In the genomic region with DNA sequence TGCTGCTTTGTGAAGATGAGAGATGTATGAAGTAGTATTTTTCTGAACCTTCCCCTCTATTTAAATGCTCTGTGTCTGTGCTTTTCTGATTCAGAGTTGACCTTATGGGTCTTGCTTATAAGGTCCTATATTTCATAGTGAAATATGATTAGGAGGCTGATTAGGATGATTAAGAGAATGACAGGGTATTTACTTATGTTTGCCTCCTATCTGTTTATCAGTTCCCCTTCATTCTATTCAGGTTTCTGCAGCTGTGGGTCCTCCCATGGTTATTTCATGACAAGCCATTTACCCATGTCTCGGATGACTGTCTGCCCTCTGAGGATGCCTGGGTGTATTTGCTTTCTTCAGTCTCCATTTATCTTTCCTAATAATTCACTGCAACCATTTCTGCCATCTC, we compare ENCODE assay signal across 30 cellular contexts. TPM values are rescaled to one million over a fixed set of nuclear protein-coding genes. Genes with fewer than 3 reads are reported as not detected.
DNase-seq lines count a peak whose midpoint lies in the region; ATAC-seq, FAIRE-seq and TF ChIP-seq lines count a peak whose summit lies in the region.
"Had no signal": no experiment of that assay in that cellular context is flagged by ENCODE, and none has a peak within 500 bp of the region (broad histone marks: within the 10 kb centered on the region; RNA-seq: fewer than 3 reads in every experiment).

No MANE protein-coding gene starts in this region.

- H3K27ac ChIP-seq in Karpas-422 (ENCODE audit: low read length): no peak overlapping the region
- H3K27ac ChIP-seq: BLaER1, brain microvascular endothelial cell had no signal

- no peaks in the 10 kb centered on the region for H3K27me3 ChIP-seq in Karpas-422 (ENCODE audit: low read length)
- H3K27me3 ChIP-seq: BLaER1, brain microvascular endothelial cell had no signal

- DNase-seq in GM12865 (ENCODE audit: low read depth) (peak; percentile 37), GM18507 (ENCODE audit: extremely low spot score, insufficient read length, low read depth) (no peak), Karpas-422 (no peak), GM10248 (ENCODE audit: extremely low spot score) (no peak), MCF 10A (ENCODE audit: unreplicated experiment) (no peak)
- DNase-seq: activated CD4-positive, alpha-beta T cell treated with anti-CD3 and anti-CD28 coated beads for 36 hours; activated CD8-positive, alpha-beta memory T cell treated with anti-CD3 and anti-CD28 coated beads, Interleukin-2, amount 50 U/mL, for 48 hours; activated CD8-positive, alpha-beta T cell treated with anti-CD3 and anti-CD28 coated beads for 36 hours; amniotic stem cell; brain microvascular endothelial cell; foreskin melanocyte; kidney; mucosa of descending colon; NCI-H1105; NCI-H524 treated with DMSO at 0.1 percent for 48 hours; Right ventricle myocardium superior; stimulated activated CD4-positive, alpha-beta T cell treated with anti-CD3 and anti-CD28 coated beads, Interleukin-15, amount 100 ng/mL, for 24 hours; stimulated activated CD4-positive, alpha-beta T cell treated with anti-CD3 and anti-CD28 coated beads, Interleukin-4, amount 100 ng/mL, for 4 hours; substantia nigra had no signal

- H3K27me3 Mint-ChIP-seq in brain (no peaks in the 10 kb centered on the region), MCF 10A (ENCODE audit: insufficient read depth, unreplicated experiment) (no peaks in the 10 kb centered on the region)
- H3K27me3 Mint-ChIP-seq: activated CD4-positive, alpha-beta T cell treated with anti-CD3 and anti-CD28 coated beads for 36 hours; activated CD8-positive, alpha-beta T cell treated with anti-CD3 and anti-CD28 coated beads for 36 hours; activated naive CD4-positive, alpha-beta T cell treated with anti-CD3 and anti-CD28 coated beads, Interleukin-2, amount 50 U/mL, for 24 hours; IgD-negative memory B cell; natural killer cell treated with Interleukin-12 subunit alpha and Interleukin-12 subunit beta and Interleukin-15 and Interleukin-18, amount 100 ng/mL, for 72 hours; type B pancreatic cell had no signal

- H3K4me2 ChIP-seq in Karpas-422 (ENCODE audit: low read depth, low read length, poor library complexity, severe bottlenecking): no peak overlapping the region
- H3K4me2 ChIP-seq: BLaER1 had no signal

- no peak for TF ChIP-seq CTCF in GM12865 (IDR thresholded peaks at IDR 0.05; ENCODE audit: insufficient read depth, low read depth, low read length, missing control alignments)
- no peak for TF ChIP-seq CTCF in brain (conservative IDR thresholded peaks at IDR 0.05)
- TF ChIP-seq CTCF in GM10248 (IDR thresholded peaks at IDR 0.05; ENCODE audit: control extremely low read depth, extremely low read depth, low read depth, missing control alignments): no peak
- TF ChIP-seq CTCF in MCF 10A (IDR thresholded peaks at IDR 0.05; ENCODE audit: unreplicated experiment): no peak

- no TSS peak for BruUV-seq in MCF 10A (replicated peaks; lab: Mats Ljungman, UMichigan)

- H3K9ac ChIP-seq in Karpas-422 (ENCODE audit: low read length): no peak overlapping the region
- H3K9ac ChIP-seq: BLaER1 had no signal

- H3K79me2 ChIP-seq in Karpas-422 (ENCODE audit: low read length): no peaks in the 10 kb centered on the region

- peak; percentile 45 for ATAC-seq in HG03442 (IDR thresholded peaks at IDR 0.05; ENCODE audit: unreplicated experiment)
- ATAC-seq: activated CD4-positive, alpha-beta T cell treated with anti-CD3 and anti-CD28 coated beads for 36 hours; activated CD8-positive, alpha-beta T cell treated with anti-CD3 and anti-CD28 coated beads for 36 hours; mucosa of descending colon; natural killer cell treated with Interleukin-12 subunit alpha and Interleukin-12 subunit beta and Interleukin-15 and Interleukin-18, amount 100 ng/mL, for 72 hours; Panc1 had no signal

- CTCF ChIA-PET in GM10248 (lab: Yijun Ruan, JAX): interaction anchor here (2.0 to 4.8 kb wide), 2 partner anchors 13 to 16 kb away, joined by 4 to 14 read pairs; no protein-coding TSS in a partner anchor
- CTCF ChIA-PET in MCF 10A (lab: Yijun Ruan, JAX): interaction anchor here (2.4 kb wide), 1 partner anchor 20 kb away, joined by 8 read pairs; no protein-coding TSS in a partner anchor

- FAIRE-seq in GM18507 (lab: Jason Lieb, UNC): peak; percentile 5
- FAIRE-seq: kidney had no signal

- H3K4me1 ChIP-seq in Karpas-422 (ENCODE audit: low read length): no peaks in the 10 kb centered on the region

- H3K9me3 Mint-ChIP-seq in brain: peaks cover 0 to 2% (median 0%) of the 10 kb centered on the region in 5 experiments
- no peaks in the 10 kb centered on the region for H3K9me3 Mint-ChIP-seq in MCF 10A (ENCODE audit: unreplicated experiment)
- H3K9me3 Mint-ChIP-seq: activated CD8-positive, alpha-beta T cell treated with anti-CD3 and anti-CD28 coated beads for 36 hours; activated naive CD4-positive, alpha-beta T cell treated with anti-CD3 and anti-CD28 coated beads, Interleukin-2, amount 50 U/mL, for 24 hours; IgD-negative memory B cell; natural killer cell treated with Interleukin-12 subunit alpha and Interleukin-12 subunit beta and Interleukin-15 and Interleukin-18, amount 100 ng/mL, for 72 hours; T-helper 2 cell treated with Interferon-gamma antibody and Interleukin-4, amounts not matched to agents 5 μg/mL and 100 μg/mL, for 36 hours; type B pancreatic cell had no signal

- no peaks in the 10 kb centered on the region for H3K9me2 ChIP-seq in Karpas-422 (replicated peaks; ENCODE audit: insufficient read depth, low read length)

- H3K36me3 ChIP-seq in Karpas-422 (ENCODE audit: insufficient read depth, low read length): no peaks in the 10 kb centered on the region
- H3K36me3 ChIP-seq: BLaER1, brain microvascular endothelial cell, HAP-1 had no signal

- H3K4me3 Mint-ChIP-seq in brain: no peak overlapping the region
- no peak overlapping the region for H3K4me3 Mint-ChIP-seq in MCF 10A (ENCODE audit: unreplicated experiment)
- H3K4me3 Mint-ChIP-seq: activated CD4-positive, alpha-beta T cell treated with anti-CD3 and anti-CD28 coated beads for 36 hours; activated CD8-positive, alpha-beta T cell treated with anti-CD3 and anti-CD28 coated beads for 36 hours; activated naive CD4-positive, alpha-beta T cell treated with anti-CD3 and anti-CD28 coated beads, Interleukin-2, amount 50 U/mL, for 24 hours; IgD-negative memory B cell; natural killer cell treated with Interleukin-12 subunit alpha and Interleukin-12 subunit beta and Interleukin-15 and Interleukin-18, amount 100 ng/mL, for 72 hours; T-helper 2 cell treated with Interferon-gamma antibody and Interleukin-4, amounts not matched to agents 5 μg/mL and 100 μg/mL, for 36 hours; type B pancreatic cell had no signal

- no peaks in the 10 kb centered on the region for H3K9me3 ChIP-seq in Karpas-422 (ENCODE audit: low read length)
- H3K9me3 ChIP-seq: BLaER1, HAP-1, mucosa of descending colon had no signal

- H3K4me3 ChIP-seq in GM12865 (ENCODE audit: low read depth, low read length) (no peak overlapping the region), Karpas-422 (ENCODE audit: low read length) (no peak overlapping the region)
- H3K4me3 ChIP-seq: BLaER1, HAP-1, lung, mucosa of descending colon had no signal

- intact Hi-C loops in MCF 10A (cut with micrococcal nuclease): no loop called here

- H3K4me1 Mint-ChIP-seq in brain (peaks cover 43% of the 10 kb centered on the region), MCF 10A (ENCODE audit: insufficient read depth, unreplicated experiment) (peaks cover 20% of the 10 kb centered on the region)

- peaks cover 10% of the 10 kb centered on the region; the same call in 1 of the 2 replicates for H4K20me1 ChIP-seq in Karpas-422 (ENCODE audit: insufficient read depth, low read depth, low read length)
- H4K20me1 ChIP-seq: BLaER1 had no signal

- H3K27ac Mint-ChIP-seq in brain (peak overlapping the region in 3 of 5 experiments; percentile 17 to 71 (median 54)), MCF 10A (ENCODE audit: low read depth, unreplicated experiment) (no peak overlapping the region)
- H3K27ac Mint-ChIP-seq: activated CD4-positive, alpha-beta T cell treated with anti-CD3 and anti-CD28 coated beads for 36 hours; activated CD8-positive, alpha-beta T cell treated with anti-CD3 and anti-CD28 coated beads for 36 hours; activated naive CD4-positive, alpha-beta T cell treated with anti-CD3 and anti-CD28 coated beads, Interleukin-2, amount 50 U/mL, for 24 hours; natural killer cell treated with Interleukin-12 subunit alpha and Interleukin-12 subunit beta and Interleukin-15 and Interleukin-18, amount 100 ng/mL, for 72 hours; T-helper 2 cell treated with Interferon-gamma antibody and Interleukin-4, amounts not matched to agents 5 μg/mL and 100 μg/mL, for 36 hours; type B pancreatic cell had no signal

- no peaks in the 10 kb centered on the region for H3K36me3 Mint-ChIP-seq in brain
- H3K36me3 Mint-ChIP-seq in MCF 10A (ENCODE audit: insufficient read depth, unreplicated experiment): peaks cover 7% of the 10 kb centered on the region
- H3K36me3 Mint-ChIP-seq: natural killer cell treated with Interleukin-12 subunit alpha and Interleukin-12 subunit beta and Interleukin-15 and Interleukin-18, amount 100 ng/mL, for 72 hours; type B pancreatic cell had no signal

- H2AFZ ChIP-seq in Karpas-422 (ENCODE audit: low read length): no peak overlapping the region

- POLR2A ChIA-PET in GM10248 (lab: Yijun Ruan, JAX) (no interaction called here), MCF 10A (lab: Yijun Ruan, JAX) (interaction anchor here (0.8 to 1.8 kb wide), 4 partner anchors 17 to 147 kb away, joined by 3 to 7 read pairs (median 4); partner anchors contain the start of genes RPA3 and UMAD1)

RNA-seq across cellular contexts. Expression of gene RPA3, which starts 16.9 kb away (rescaled TPM):
- 57.1 TPM for polyA plus RNA-seq in brain (ENCODE audit: insufficient read depth, low read depth, low replicate concordance)
- 33.6 and 44.0 TPM in 2 replicates for total RNA-seq in Karpas-422 (2014; rRNA removed; shearing (Covaris generic); ENCODE audit: low replicate concordance)
- total RNA-seq in MCF 10A (2022): 35.7 and 44.2 TPM in 2 replicates
